In genomic region chr3:139948467-139948866, GRCh38 we compare ENCODE assay signal across 18 cellular contexts. TPM values are rescaled to one million over a fixed set of nuclear protein-coding genes. Genes with fewer than 3 reads are reported as not detected.
DNase-seq lines count a peak whose midpoint lies in the region; ATAC-seq and TF ChIP-seq lines count a peak whose summit lies in the region.
"Had no signal": no experiment of that assay in that cellular context is flagged by ENCODE, and none has a peak within 500 bp of the region (broad histone marks: within the 10 kb centered on the region; RNA-seq: fewer than 3 reads in every experiment).

No MANE protein-coding gene starts in this region.

- no peaks in the 10 kb centered on the region for H3K4me1 Mint-ChIP-seq in activated CD4-positive, alpha-beta T cell treated with anti-CD3 and anti-CD28 coated beads for 36 hours
- H3K4me1 Mint-ChIP-seq: B cell; CD4-positive, CD25-positive, alpha-beta regulatory T cell had no signal

- no peaks in the 10 kb centered on the region for H3K9me3 Mint-ChIP-seq in activated CD4-positive, alpha-beta T cell treated with anti-CD3 and anti-CD28 coated beads for 36 hours (ENCODE audit: low read depth)
- H3K9me3 Mint-ChIP-seq: CD8-positive, alpha-beta T cell had no signal

- TF ChIP-seq CTCF in esophagus muscularis mucosa (IDR thresholded peaks at IDR 0.05) (no peak), esophagus squamous epithelium (IDR thresholded peaks at IDR 0.05) (no peak)

- POLR2A ChIA-PET in activated CD4-positive, alpha-beta T cell treated with anti-CD3 and anti-CD28 coated beads for 36 hours (lab: Charles Lee) = no interaction called here

- peaks cover 7% of the 10 kb centered on the region for H3K27me3 Mint-ChIP-seq in activated CD4-positive, alpha-beta T cell treated with anti-CD3 and anti-CD28 coated beads for 36 hours

- H3K4me3 Mint-ChIP-seq in activated CD4-positive, alpha-beta T cell treated with anti-CD3 and anti-CD28 coated beads for 36 hours = no peak overlapping the region
- H3K4me3 Mint-ChIP-seq: B cell; CD4-positive, CD25-positive, alpha-beta regulatory T cell; CD8-positive, alpha-beta T cell; HFFc6 had no signal

- H3K9me3 ChIP-seq in esophagus muscularis mucosa (peaks cover 0 to 8% (median 4%) of the 10 kb centered on the region in 4 donors), esophagus squamous epithelium (no peaks in the 10 kb centered on the region)
- H3K9me3 ChIP-seq: BLaER1, Caco-2, HAP-1 had no signal

- no peak overlapping the region for H3K27ac ChIP-seq in esophagus muscularis mucosa (replicated peaks in 1 of 4)
- no peak overlapping the region for H3K27ac ChIP-seq in esophagus squamous epithelium
- H3K27ac ChIP-seq: 22Rv1, BLaER1, C4-2B had no signal

- H3K4me1 ChIP-seq in esophagus muscularis mucosa (no peaks in the 10 kb centered on the region), esophagus squamous epithelium (no peaks in the 10 kb centered on the region)
- H3K4me1 ChIP-seq: BLaER1, Caco-2, HAP-1 had no signal

- TF ChIP-seq EP300 in esophagus muscularis mucosa (IDR thresholded peaks at IDR 0.05) = no peak

- no peak for DNase-seq in activated CD4-positive, alpha-beta T cell treated with anti-CD3 and anti-CD28 coated beads for 36 hours
- no peak for DNase-seq in activated CD4-positive, alpha-beta T cell treated with anti-CD3 and anti-CD28 coated beads for 1 hour
- peak; percentile 37 for DNase-seq in esophagus muscularis mucosa (ENCODE audit: extremely low spot score)
- no peak for DNase-seq in esophagus squamous epithelium (lab: John Stamatoyannopoulos, UW)
- no peak for DNase-seq in NCI-H2081 treated with DMSO at 0.1 percent for 48 hours (lab: John Stamatoyannopoulos, UW)
- DNase-seq: Caco-2; CD4-positive, CD25-positive, alpha-beta regulatory T cell; CD8-positive, alpha-beta T cell; DMS153; DND-41; GOT3; HFFc6 had no signal

- H3K27me3 ChIP-seq in esophagus muscularis mucosa (peaks cover 0 to 6% (median 0%) of the 10 kb centered on the region in 4 donors), esophagus squamous epithelium (no peaks in the 10 kb centered on the region)
- H3K27me3 ChIP-seq: BLaER1 had no signal

- H3K4me3 ChIP-seq in esophagus muscularis mucosa = no peak overlapping the region
- H3K4me3 ChIP-seq in esophagus squamous epithelium = no peak overlapping the region
- H3K4me3 ChIP-seq: BLaER1, HAP-1 had no signal

- ATAC-seq in activated CD4-positive, alpha-beta T cell treated with anti-CD3 and anti-CD28 coated beads for 36 hours = peak; percentile 47
- peak; percentile 9 for ATAC-seq in HG02610 (IDR thresholded peaks at IDR 0.05; ENCODE audit: unreplicated experiment)
- ATAC-seq: CD8-positive, alpha-beta T cell had no signal

- no peaks in the 10 kb centered on the region for H3K36me3 Mint-ChIP-seq in activated CD4-positive, alpha-beta T cell treated with anti-CD3 and anti-CD28 coated beads for 36 hours (ENCODE audit: low read depth)
- H3K36me3 Mint-ChIP-seq: CD4-positive, CD25-positive, alpha-beta regulatory T cell; CD8-positive, alpha-beta T cell had no signal

- H3K27ac Mint-ChIP-seq in activated CD4-positive, alpha-beta T cell treated with anti-CD3 and anti-CD28 coated beads for 36 hours = no peak overlapping the region
- H3K27ac Mint-ChIP-seq: B cell; CD8-positive, alpha-beta T cell; HFFc6 had no signal

- intact Hi-C loops in activated CD4-positive, alpha-beta T cell treated with anti-CD3 and anti-CD28 coated beads for 36 hours (cut with DNase I, micrococcal nuclease) = no loop called here
- intact Hi-C loops in esophagus muscularis mucosa (cut with DNase I) (no loop called here), esophagus squamous epithelium (cut with DNase I) (no loop called here)

- CTCF ChIA-PET in activated CD4-positive, alpha-beta T cell treated with anti-CD3 and anti-CD28 coated beads for 36 hours (lab: Charles Lee) = no interaction called here

- TF ChIP-seq POLR2A in esophagus muscularis mucosa (IDR thresholded peaks at IDR 0.05; ENCODE audit: low read depth) (no peak), esophagus squamous epithelium (IDR thresholded peaks at IDR 0.05) (no peak)

- H3K36me3 ChIP-seq in esophagus muscularis mucosa = no peaks in the 10 kb centered on the region
- H3K36me3 ChIP-seq in esophagus squamous epithelium = no peaks in the 10 kb centered on the region
- H3K36me3 ChIP-seq: BLaER1, HAP-1 had no signal

RNA-seq across cellular contexts. Expression of gene CLSTN2, which starts 13.5 kb away (rescaled TPM):
- not detected for total RNA-seq in activated CD4-positive, alpha-beta T cell treated with anti-CD3 and anti-CD28 coated beads for 36 hours
- total RNA-seq in esophagus muscularis mucosa = 1 to 10 TPM; 3.7 to 9.5 (median 7.4) TPM
- 1 to 10 TPM in 3 of 4 donors, under 1 TPM in 1; 0.53 to 5.0 (median 3.1) TPM for total RNA-seq in esophagus squamous epithelium
- total RNA-seq: B cell; CD4-positive, CD25-positive, alpha-beta regulatory T cell; CD8-positive, alpha-beta T cell had no signal
